ENCODE assay signal across 1 cellular context in genomic region chr5:86617756-86618577, GRCh38.
TF ChIP-seq lines count a peak whose summit lies in the region.

TSS of gene COX7C (plus strand) at chr5:86617941. CDS start at chr5:86618056, 115 bp downstream.

TF ChIP-seq in WTC11, 78 proteins besides CTCF, POLR2A, EP300 and RAD21 (continued from another document and continues in another):
- TF ChIP-seq FOXP1 (CRISPR knock-in tag; IDR thresholded peaks at IDR 0.05; ENCODE audit: borderline replicate concordance) (peak; percentile 67; the same call in 1 of the 2 replicates), SMAD3 (CRISPR knock-in tag; IDR thresholded peaks at IDR 0.05; ENCODE audit: borderline replicate concordance) (peak; percentile 58; the same call in 1 of the 2 replicates), HMGA2 (CRISPR knock-in tag; IDR thresholded peaks at IDR 0.05) (no peak), NFYB (CRISPR knock-in tag; conservative IDR thresholded peaks at IDR 0.05; ENCODE audit: low read depth) (no peak), ZBTB43 (CRISPR knock-in tag; IDR thresholded peaks at IDR 0.05) (no peak; the same call in 1 of the 2 replicates), USF2 (CRISPR knock-in tag; IDR thresholded peaks at IDR 0.05) (no peak), ZNF232 (CRISPR knock-in tag; IDR thresholded peaks at IDR 0.05) (no peak), ERG (CRISPR knock-in tag; IDR thresholded peaks at IDR 0.05) (0 out of 2 replicates have a peak, but pooled peaks have one; percentile 27), TP53 (CRISPR knock-in tag; IDR thresholded peaks at IDR 0.05) (no peak), NFATC4 (CRISPR knock-in tag; IDR thresholded peaks at IDR 0.05) (peak; percentile 67; the same call in 1 of the 2 replicates), CBFB (CRISPR knock-in tag; IDR thresholded peaks at IDR 0.05; ENCODE audit: low read depth) (peak; percentile 53; the same call in 1 of the 2 replicates), AR (CRISPR knock-in tag; IDR thresholded peaks at IDR 0.05) (peak; percentile 53; the same call in 1 of the 2 replicates), E2F1 (CRISPR knock-in tag; IDR thresholded peaks at IDR 0.05) (no peak), ZNF423 (CRISPR knock-in tag; IDR thresholded peaks at IDR 0.05) (no peak), TEAD1 (CRISPR knock-in tag; IDR thresholded peaks at IDR 0.05) (peak; percentile 83; the same call in 1 of the 2 replicates), MYBL2 (CRISPR knock-in tag; IDR thresholded peaks at IDR 0.05) (no peak), PRDM15 (CRISPR knock-in tag; IDR thresholded peaks at IDR 0.05) (no peak), MLX (CRISPR knock-in tag; IDR thresholded peaks at IDR 0.05) (0 out of 2 replicates have a peak, but pooled peaks have one; percentile 42), CREB1 (CRISPR knock-in tag; IDR thresholded peaks at IDR 0.05) (no peak), ATF6 (CRISPR knock-in tag; IDR thresholded peaks at IDR 0.05) (no peak), IRF1 (CRISPR knock-in tag; IDR thresholded peaks at IDR 0.05) (0 out of 2 replicates have a peak, but pooled peaks have one; percentile 41), FOXP4 (CRISPR knock-in tag; IDR thresholded peaks at IDR 0.05) (no peak), GTF2I (CRISPR knock-in tag; conservative IDR thresholded peaks at IDR 0.05) (no peak), SP1 (CRISPR knock-in tag; conservative IDR thresholded peaks at IDR 0.05) (peak; percentile 90), NR2C2 (CRISPR knock-in tag; IDR thresholded peaks at IDR 0.05) (no peak), SOX15 (CRISPR knock-in tag; IDR thresholded peaks at IDR 0.05) (no peak), CDX4 (CRISPR knock-in tag; IDR thresholded peaks at IDR 0.05; ENCODE audit: borderline replicate concordance) (no peak), NFE2L1 (CRISPR knock-in tag; IDR thresholded peaks at IDR 0.05) (no peak), ZNF416 (CRISPR knock-in tag; IDR thresholded peaks at IDR 0.05) (peak; percentile 27; the same call in 1 of the 2 replicates), ZNF532 (CRISPR knock-in tag; IDR thresholded peaks at IDR 0.05; ENCODE audit: borderline replicate concordance) (no peak)
